1 cellular context compared by ENCODE assay signal in genomic region chr17:40548982-40549680, GRCh38.
TF ChIP-seq lines count a peak whose summit lies in the region.

No MANE protein-coding gene starts in this region.

TF ChIP-seq in HepG2, 621 proteins besides CTCF, POLR2A, EP300 and RAD21 (continued from another document and continues in another):
- TF ChIP-seq, protein P1, sequence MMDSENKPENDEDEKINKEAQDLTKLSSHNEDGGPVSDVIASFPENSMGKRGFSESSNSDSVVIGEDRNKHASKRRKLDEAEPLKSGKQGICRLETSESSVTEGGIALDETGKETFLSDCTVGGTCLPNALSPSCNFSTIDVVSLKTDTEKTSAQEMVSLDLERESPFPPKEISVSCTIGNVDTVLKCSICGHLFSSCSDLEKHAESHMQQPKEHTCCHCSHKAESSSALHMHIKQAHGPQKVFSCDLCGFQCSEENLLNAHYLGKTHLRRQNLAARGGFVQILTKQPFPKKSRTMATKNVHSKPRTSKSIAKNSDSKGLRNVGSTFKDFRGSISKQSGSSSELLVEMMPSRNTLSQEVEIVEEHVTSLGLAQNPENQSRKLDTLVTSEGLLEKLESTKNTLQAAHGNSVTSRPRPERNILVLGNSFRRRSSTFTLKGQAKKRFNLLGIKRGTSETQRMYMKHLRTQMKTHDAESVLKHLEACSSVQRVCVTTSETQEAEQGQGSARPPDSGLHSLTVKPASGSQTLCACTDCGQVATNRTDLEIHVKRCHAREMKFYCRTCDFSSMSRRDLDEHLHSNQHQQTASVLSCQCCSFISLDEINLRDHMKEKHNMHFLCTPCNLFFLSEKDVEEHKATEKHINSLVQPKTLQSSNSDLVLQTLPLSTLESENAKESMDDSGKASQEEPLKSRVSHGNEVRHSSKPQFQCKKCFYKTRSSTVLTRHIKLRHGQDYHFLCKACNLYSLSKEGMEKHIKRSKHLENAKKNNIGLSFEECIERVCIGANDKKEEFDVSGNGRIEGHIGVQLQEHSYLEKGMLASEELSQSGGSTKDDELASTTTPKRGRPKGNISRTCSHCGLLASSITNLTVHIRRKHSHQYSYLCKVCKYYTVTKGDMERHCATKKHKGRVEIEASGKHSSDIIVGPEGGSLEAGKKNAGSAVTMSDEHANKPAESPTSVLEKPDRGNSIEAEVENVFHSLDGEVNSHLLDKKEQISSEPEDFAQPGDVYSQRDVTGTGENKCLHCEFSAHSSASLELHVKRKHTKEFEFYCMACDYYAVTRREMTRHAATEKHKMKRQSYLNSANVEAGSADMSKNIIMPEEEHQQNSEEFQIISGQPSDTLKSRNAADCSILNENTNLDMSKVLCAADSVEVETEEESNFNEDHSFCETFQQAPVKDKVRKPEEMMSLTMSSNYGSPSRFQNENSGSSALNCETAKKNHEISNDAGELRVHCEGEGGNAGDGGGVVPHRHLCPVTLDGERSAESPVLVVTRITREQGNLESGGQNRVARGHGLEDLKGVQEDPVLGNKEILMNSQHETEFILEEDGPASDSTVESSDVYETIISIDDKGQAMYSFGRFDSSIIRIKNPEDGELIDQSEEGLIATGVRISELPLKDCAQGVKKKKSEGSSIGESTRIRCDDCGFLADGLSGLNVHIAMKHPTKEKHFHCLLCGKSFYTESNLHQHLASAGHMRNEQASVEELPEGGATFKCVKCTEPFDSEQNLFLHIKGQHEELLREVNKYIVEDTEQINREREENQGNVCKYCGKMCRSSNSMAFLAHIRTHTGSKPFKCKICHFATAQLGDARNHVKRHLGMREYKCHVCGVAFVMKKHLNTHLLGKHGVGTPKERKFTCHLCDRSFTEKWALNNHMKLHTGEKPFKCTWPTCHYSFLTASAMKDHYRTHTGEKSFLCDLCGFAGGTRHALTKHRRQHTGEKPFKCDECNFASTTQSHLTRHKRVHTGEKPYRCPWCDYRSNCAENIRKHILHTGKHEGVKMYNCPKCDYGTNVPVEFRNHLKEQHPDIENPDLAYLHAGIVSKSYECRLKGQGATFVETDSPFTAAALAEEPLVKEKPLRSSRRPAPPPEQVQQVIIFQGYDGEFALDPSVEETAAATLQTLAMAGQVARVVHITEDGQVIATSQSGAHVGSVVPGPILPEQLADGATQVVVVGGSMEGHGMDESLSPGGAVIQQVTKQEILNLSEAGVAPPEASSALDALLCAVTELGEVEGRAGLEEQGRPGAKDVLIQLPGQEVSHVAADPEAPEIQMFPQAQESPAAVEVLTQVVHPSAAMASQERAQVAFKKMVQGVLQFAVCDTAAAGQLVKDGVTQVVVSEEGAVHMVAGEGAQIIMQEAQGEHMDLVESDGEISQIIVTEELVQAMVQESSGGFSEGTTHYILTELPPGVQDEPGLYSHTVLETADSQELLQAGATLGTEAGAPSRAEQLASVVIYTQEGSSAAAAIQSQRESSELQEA (CRISPR knock-in tag; IDR thresholded peaks at IDR 0.05; ENCODE audit: not compliant biosample characterization): no peak
- TF ChIP-seq, protein P2, sequence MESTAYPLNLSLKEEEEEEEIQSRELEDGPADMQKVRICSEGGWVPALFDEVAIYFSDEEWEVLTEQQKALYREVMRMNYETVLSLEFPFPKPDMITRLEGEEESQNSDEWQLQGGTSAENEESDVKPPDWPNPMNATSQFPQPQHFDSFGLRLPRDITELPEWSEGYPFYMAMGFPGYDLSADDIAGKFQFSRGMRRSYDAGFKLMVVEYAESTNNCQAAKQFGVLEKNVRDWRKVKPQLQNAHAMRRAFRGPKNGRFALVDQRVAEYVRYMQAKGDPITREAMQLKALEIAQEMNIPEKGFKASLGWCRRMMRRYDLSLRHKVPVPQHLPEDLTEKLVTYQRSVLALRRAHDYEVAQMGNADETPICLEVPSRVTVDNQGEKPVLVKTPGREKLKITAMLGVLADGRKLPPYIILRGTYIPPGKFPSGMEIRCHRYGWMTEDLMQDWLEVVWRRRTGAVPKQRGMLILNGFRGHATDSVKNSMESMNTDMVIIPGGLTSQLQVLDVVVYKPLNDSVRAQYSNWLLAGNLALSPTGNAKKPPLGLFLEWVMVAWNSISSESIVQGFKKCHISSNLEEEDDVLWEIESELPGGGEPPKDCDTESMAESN (CRISPR knock-in tag; conservative IDR thresholded peaks at IDR 0.05): peak; percentile 72; the same call in 1 of the 2 replicates
- peak; percentile 53; the same call in 1 of the 2 replicates for TF ChIP-seq TBX3 (IDR thresholded peaks at IDR 0.05; ENCODE audit: borderline replicate concordance)
- TF ChIP-seq YEATS2 (CRISPR knock-in tag; IDR thresholded peaks at IDR 0.05; ENCODE audit: borderline replicate concordance): peak; percentile 71; the same call in 1 of the 2 replicates
- TF ChIP-seq PCBP2 (optimal IDR thresholded peaks at IDR 0.05; ENCODE audit: low read depth, low read length, poor library complexity, severe bottlenecking): no peak
- TF ChIP-seq CSRNP1 (CRISPR knock-in tag; IDR thresholded peaks at IDR 0.05): no peak
- TF ChIP-seq, protein P3, sequence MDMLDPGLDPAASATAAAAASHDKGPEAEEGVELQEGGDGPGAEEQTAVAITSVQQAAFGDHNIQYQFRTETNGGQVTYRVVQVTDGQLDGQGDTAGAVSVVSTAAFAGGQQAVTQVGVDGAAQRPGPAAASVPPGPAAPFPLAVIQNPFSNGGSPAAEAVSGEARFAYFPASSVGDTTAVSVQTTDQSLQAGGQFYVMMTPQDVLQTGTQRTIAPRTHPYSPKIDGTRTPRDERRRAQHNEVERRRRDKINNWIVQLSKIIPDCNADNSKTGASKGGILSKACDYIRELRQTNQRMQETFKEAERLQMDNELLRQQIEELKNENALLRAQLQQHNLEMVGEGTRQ (IDR thresholded peaks at IDR 0.05; ENCODE audit: low read depth, low read length): 0 out of 2 replicates have a peak, but pooled peaks have one; percentile 18
- TF ChIP-seq, protein P3 (CRISPR knock-in tag; IDR thresholded peaks at IDR 0.05; ENCODE audit: borderline replicate concordance): peak; percentile 60; the same call in 1 of the 2 replicates
- TF ChIP-seq CREB3 (CRISPR knock-in tag; IDR thresholded peaks at IDR 0.05): no peak
- TF ChIP-seq HCFC1 (IDR thresholded peaks at IDR 0.05; ENCODE audit: low read depth, low read length): no peak
- TF ChIP-seq ZNF281 (CRISPR knock-in tag; IDR thresholded peaks at IDR 0.05; ENCODE audit: borderline replicate concordance): peak; percentile 75; the same call in 1 of the 2 replicates
- TF ChIP-seq GLI4 (CRISPR knock-in tag; IDR thresholded peaks at IDR 0.05; ENCODE audit: borderline replicate concordance): no peak
- no peak for TF ChIP-seq CHD2 (IDR thresholded peaks at IDR 0.05; ENCODE audit: low read depth, low read length)
- TF ChIP-seq SNAPC2 (CRISPR knock-in tag; IDR thresholded peaks at IDR 0.05): peak; percentile 11; the same call in 1 of the 2 replicates
- peak; percentile 98 for TF ChIP-seq HDAC1 (CRISPR knock-in tag; IDR thresholded peaks at IDR 0.05)
- 0 out of 2 replicates have a peak, but pooled peaks have one; percentile 63 for TF ChIP-seq AFF4 (CRISPR knock-in tag; IDR thresholded peaks at IDR 0.05)
- no peak for TF ChIP-seq TOPORS (CRISPR knock-in tag; IDR thresholded peaks at IDR 0.05)
- TF ChIP-seq ZNF562 (CRISPR knock-in tag; IDR thresholded peaks at IDR 0.05; ENCODE audit: borderline replicate concordance): no peak
- TF ChIP-seq ZBTB20 (CRISPR knock-in tag; IDR thresholded peaks at IDR 0.05; ENCODE audit: borderline replicate concordance, low read depth): peak; percentile 90; the same call in 1 of the 2 replicates
- no peak for TF ChIP-seq LBX2 (CRISPR knock-in tag; IDR thresholded peaks at IDR 0.05; ENCODE audit: borderline replicate concordance)
- peak; percentile 89; the same call in 1 of the 2 replicates for TF ChIP-seq ZHX1 (CRISPR knock-in tag; IDR thresholded peaks at IDR 0.05; ENCODE audit: low read depth)
- TF ChIP-seq ZNF607 (CRISPR knock-in tag; IDR thresholded peaks at IDR 0.05; ENCODE audit: borderline replicate concordance): 0 out of 2 replicates have a peak, but pooled peaks have one; percentile 48
- TF ChIP-seq SIX4 (CRISPR knock-in tag; IDR thresholded peaks at IDR 0.05): peak; percentile 85
- TF ChIP-seq POGZ (CRISPR knock-in tag; IDR thresholded peaks at IDR 0.05): peak; percentile 67
- no peak for TF ChIP-seq NFE2L2 (IDR thresholded peaks at IDR 0.05; ENCODE audit: low read length)
- peak; percentile 82 for TF ChIP-seq ZNF138 (CRISPR knock-in tag; IDR thresholded peaks at IDR 0.05; ENCODE audit: low read depth)
